Comparison of ENCODE assay signal across 8 cellular contexts in the genomic region with DNA sequence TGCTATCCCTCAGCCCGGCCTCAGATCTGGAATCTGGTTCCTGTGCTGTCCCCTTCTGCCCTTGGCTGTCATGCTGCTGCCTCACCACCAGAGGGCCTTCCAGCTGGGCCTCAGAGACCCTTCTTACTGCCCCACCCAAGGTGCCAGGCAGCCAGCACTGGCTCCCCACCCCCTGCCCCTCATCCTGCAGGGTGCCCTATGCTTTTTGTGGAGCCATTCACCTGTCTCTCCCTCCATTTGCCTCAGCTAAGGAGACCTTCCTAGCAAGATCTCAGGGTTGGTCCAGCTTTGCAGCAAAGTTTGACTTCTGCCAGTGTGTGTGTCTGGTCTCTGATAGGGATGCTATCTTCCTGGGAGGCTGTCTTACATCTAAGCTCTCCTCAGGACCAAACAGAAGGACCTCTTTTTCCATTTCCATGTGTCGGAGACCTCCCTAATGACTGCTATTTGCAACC. TPM values are rescaled to one million over a fixed set of nuclear protein-coding genes. Genes with fewer than 3 reads are reported as not detected.
A peak's percentile ranks its signal among the peaks of the same experiment; 100 is the strongest.
DNase-seq lines count a peak whose midpoint lies in the region; ATAC-seq, FAIRE-seq and TF ChIP-seq lines count a peak whose summit lies in the region.

No MANE protein-coding gene starts in this region.

- CTCF ChIA-PET in A549 (lab: Yijun Ruan, JAX), result interaction anchor here (0.6 to 5.5 kb wide), 27 partner anchors 9 to 82 kb away, joined by 3 to 44 read pairs (median 6); a partner anchor contains a TSS

- no peaks in the 10 kb centered on the region for H3K36me3 ChIP-seq in endodermal cell (ENCODE audit: control insufficient read depth, insufficient read depth, low read length)

- H3K4me2 ChIP-seq in A549, result no peak overlapping the region

- TF ChIP-seq EP300 in A549 (IDR thresholded peaks at IDR 0.05), result no peak

- ATAC-seq in A549 (peak in 1 of 2 experiments; percentile 72; a peak in 3 of 6 replicates), HG03354 (IDR thresholded peaks at IDR 0.05; ENCODE audit: poor library complexity, severe bottlenecking, unreplicated experiment) (no peak)

- H3K4me1 ChIP-seq in A549 (no peaks in the 10 kb centered on the region), endodermal cell (ENCODE audit: control insufficient read depth, insufficient read depth, low read length) (no peaks in the 10 kb centered on the region)

- H3K27ac ChIP-seq in A549, result no peak overlapping the region
- H3K27ac ChIP-seq in endodermal cell (ENCODE audit: low read depth, low read length), result no peak overlapping the region

- no peak overlapping the region for H3K4me3 Mint-ChIP-seq in endodermal cell
- H3K4me3 Mint-ChIP-seq in progenitor cell of endocrine pancreas (ENCODE audit: low read depth), result no peak overlapping the region

- no peak overlapping the region for H3K9ac ChIP-seq in endodermal cell (ENCODE audit: extremely low read depth, low read length, poor library complexity, severe bottlenecking)

- H3K9me3 Mint-ChIP-seq in endodermal cell (no peaks in the 10 kb centered on the region), progenitor cell of endocrine pancreas (ENCODE audit: low read depth) (no peaks in the 10 kb centered on the region)

- no peak for FAIRE-seq in A549 (lab: Jason Lieb, UNC)

- no peak for TF ChIP-seq POLR2A in A549 (IDR thresholded peaks at IDR 0.05; ENCODE audit: low read length)
- no peak for TF ChIP-seq POLR2A in NB4 (IDR thresholded peaks at IDR 0.05; ENCODE audit: extremely low read depth, insufficient read length)

- H3K27ac Mint-ChIP-seq in endodermal cell, result no peak overlapping the region
- no peak overlapping the region for H3K27ac Mint-ChIP-seq in progenitor cell of endocrine pancreas

- peak; percentile 34 to 71 for DNase-seq in A549 (ENCODE audit: low read depth in 1 of 2, low spot score in 1 of 2)
- no peak for DNase-seq in GM12864 (ENCODE audit: low read depth)
- DNase-seq in NB4 (ENCODE audit: low read depth), result peak; percentile 55
- peak; percentile 38 to 46 for DNase-seq in activated CD4-positive, alpha-beta T cell treated with anti-CD3 and anti-CD28 coated beads, Interleukin-2, amount 50 U/mL, for 4 hours
- DNase-seq in endodermal cell, result peak; percentile 86
- DNase-seq in progenitor cell of endocrine pancreas (ENCODE audit: low spot score, unreplicated experiment), result no peak
- DNase-seq in globus pallidus (ENCODE audit: low spot score), result no peak

- POLR2A ChIA-PET in A549 (lab: Yijun Ruan, JAX), result interaction anchor here (1.0 kb wide), 1 partner anchor 42 kb away, joined by 3 read pairs; a partner anchor contains a TSS

- H3K27me3 ChIP-seq in endodermal cell (ENCODE audit: control insufficient read depth, insufficient read depth, low read length, poor library complexity, severe bottlenecking), result peaks cover 81% of the 10 kb centered on the region

- TF ChIP-seq RAD21 in A549 (conservative IDR thresholded peaks at IDR 0.05 in 1 of 2, IDR thresholded peaks at IDR 0.05 in 1 of 2), result peak in 1 of 2 experiments; percentile 44; a peak in 2 of 5 replicates

- H3K4me3 ChIP-seq in A549, result no peak overlapping the region
- H3K4me3 ChIP-seq in GM12864 (ENCODE audit: low read depth, low read length), result no peak overlapping the region
- H3K4me3 ChIP-seq in NB4 (ENCODE audit: low read depth, low read length), result no peak overlapping the region
- H3K4me3 ChIP-seq in endodermal cell (ENCODE audit: low read length), result no peak overlapping the region

- H3K9me3 ChIP-seq in A549 (no peaks in the 10 kb centered on the region), endodermal cell (ENCODE audit: control insufficient read depth, low read length) (no peaks in the 10 kb centered on the region)

- H3K27me3 Mint-ChIP-seq in endodermal cell (ENCODE audit: insufficient read depth) (peaks cover 73% of the 10 kb centered on the region), progenitor cell of endocrine pancreas (peaks cover 63% of the 10 kb centered on the region)

- no peaks in the 10 kb centered on the region for H3K36me3 Mint-ChIP-seq in endodermal cell (ENCODE audit: low read depth)
- H3K36me3 Mint-ChIP-seq in progenitor cell of endocrine pancreas (ENCODE audit: insufficient read depth), result peaks cover 3% of the 10 kb centered on the region

- WGBS in A549 (ENCODE audit: missing lambda C conversion rate), result 27% methylated on average over 2 of the region's 2 CpGs
- WGBS in endodermal cell (ENCODE audit: insufficient coverage in 1 of 2, insufficient read length in 1 of 2), 2 experiments, result 78 to 100% methylated on average over 1 to 2 of the region's 2 CpGs

- H3K4me1 Mint-ChIP-seq in endodermal cell, result peaks cover 2% of the 10 kb centered on the region
- H3K4me1 Mint-ChIP-seq in progenitor cell of endocrine pancreas (ENCODE audit: low read depth), result peaks cover 8% of the 10 kb centered on the region

- peak; percentile 55 for TF ChIP-seq CTCF in A549 (IDR thresholded peaks at IDR 0.05)
- TF ChIP-seq CTCF in GM12864 (IDR thresholded peaks at IDR 0.05; ENCODE audit: low read depth, low read length, missing control alignments), result peak; percentile 94
- TF ChIP-seq CTCF in NB4 (IDR thresholded peaks at IDR 0.05; ENCODE audit: low read depth, low read length), result peak; percentile 84
- peak; percentile 97 for TF ChIP-seq CTCF in endodermal cell (conservative IDR thresholded peaks at IDR 0.05)
- peak; percentile 84 for TF ChIP-seq CTCF in progenitor cell of endocrine pancreas (IDR thresholded peaks at IDR 0.05; ENCODE audit: unreplicated experiment)

TF ChIP-seq in A549, 52 proteins besides CTCF, POLR2A, EP300 and RAD21:
- TF ChIP-seq, protein P1, sequence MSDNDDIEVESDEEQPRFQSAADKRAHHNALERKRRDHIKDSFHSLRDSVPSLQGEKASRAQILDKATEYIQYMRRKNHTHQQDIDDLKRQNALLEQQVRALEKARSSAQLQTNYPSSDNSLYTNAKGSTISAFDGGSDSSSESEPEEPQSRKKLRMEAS (IDR thresholded peaks at IDR 0.05), result no peak
- peak; percentile 49 for TF ChIP-seq SMC3 (IDR thresholded peaks at IDR 0.05)
- TF ChIP-seq, protein P2, sequence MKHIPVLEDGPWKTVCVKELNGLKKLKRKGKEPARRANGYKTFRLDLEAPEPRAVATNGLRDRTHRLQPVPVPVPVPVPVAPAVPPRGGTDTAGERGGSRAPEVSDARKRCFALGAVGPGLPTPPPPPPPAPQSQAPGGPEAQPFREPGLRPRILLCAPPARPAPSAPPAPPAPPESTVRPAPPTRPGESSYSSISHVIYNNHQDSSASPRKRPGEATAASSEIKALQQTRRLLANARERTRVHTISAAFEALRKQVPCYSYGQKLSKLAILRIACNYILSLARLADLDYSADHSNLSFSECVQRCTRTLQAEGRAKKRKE (CRISPR knock-in tag; IDR thresholded peaks at IDR 0.05; ENCODE audit: low read depth), result no peak

RNA-seq across cellular contexts. Expression of a gene that starts 1.9 kb away (rescaled TPM):
- 0.11 and 0.37 TPM in 2 replicates for polyA plus RNA-seq in A549 (2011; rRNA removed)
- polyA plus RNA-seq in A549 (2012; cell fraction: cytosol; rRNA removed), result 0.66 and 0.69 TPM in 2 replicates
- 4.0 and 4.4 TPM in 2 replicates for polyA plus RNA-seq in A549 (2012; cell fraction: nucleus; rRNA removed)
- polyA plus RNA-seq in A549 (2017; fragmentation: RNase III; extraction: RNeasy Plus Mini Kit Qiagen cat#74134 plus additional on column Dnase treatment), result 0.37 to 0.48 TPM (median 0.47 TPM) in 3 replicates
- 0.34 and 0.41 TPM in 2 replicates for polyA minus RNA-seq in A549 (2011; rRNA and poly(A)+ RNA removed)
- under 1 TPM; 0.62 to 0.97 TPM for total RNA-seq in endodermal cell
- 0.18 TPM for polyA plus RNA-seq in endodermal cell (2013, experiment 1 of 2)
- 0.21 TPM for polyA plus RNA-seq in endodermal cell (2013, experiment 2 of 2)
- 67.9 and 71.5 TPM in 2 replicates for total RNA-seq in progenitor cell of endocrine pancreas

RNA-seq across cellular contexts. Expression of a gene that starts 21.3 kb away (rescaled TPM):
- polyA plus RNA-seq in A549 (2011; rRNA removed) (49.1 and 74.4 TPM in 2 replicates), A549 (2017; fragmentation: RNase III; extraction: RNeasy Plus Mini Kit Qiagen cat#74134 plus additional on column Dnase treatment) (55.9 to 59.6 TPM (median 57.6 TPM) in 3 replicates)
- 71.0 and 89.0 TPM in 2 replicates for polyA plus RNA-seq in A549 (2012; cell fraction: cytosol; rRNA removed)
- polyA plus RNA-seq in A549 (2012; cell fraction: nucleus; rRNA removed), result 131 and 178 TPM in 2 replicates
- 188 and 236 TPM in 2 replicates for polyA minus RNA-seq in A549 (2011; rRNA and poly(A)+ RNA removed)
- total RNA-seq in endodermal cell (10 to 100 TPM; 37.3 to 42.5 TPM), progenitor cell of endocrine pancreas (34.5 and 35.3 TPM in 2 replicates)
- 36.7 TPM for polyA plus RNA-seq in endodermal cell (2013, experiment 1 of 2)
- polyA plus RNA-seq in endodermal cell (2013, experiment 2 of 2), result 27.1 TPM

RNA-seq across cellular contexts. Expression of a gene that starts 22.0 kb away (rescaled TPM):
- polyA plus RNA-seq in A549 (2011; rRNA removed), result 12.7 and 17.0 TPM in 2 replicates
- 28.3 and 30.3 TPM in 2 replicates for polyA plus RNA-seq in A549 (2012; cell fraction: cytosol; rRNA removed)
- polyA plus RNA-seq in A549 (2012; cell fraction: nucleus; rRNA removed), result 19.6 and 20.3 TPM in 2 replicates
- polyA plus RNA-seq in A549 (2017; fragmentation: RNase III; extraction: RNeasy Plus Mini Kit Qiagen cat#74134 plus additional on column Dnase treatment), result 9.0 to 9.8 TPM (median 9.7 TPM) in 3 replicates
- polyA minus RNA-seq in A549 (2011; rRNA and poly(A)+ RNA removed), result 18.6 and 19.2 TPM in 2 replicates
- total RNA-seq in endodermal cell, result 1 to 10 TPM; 4.5 to 5.2 TPM
- 3.1 TPM for polyA plus RNA-seq in endodermal cell (2013, experiment 1 of 2)
- polyA plus RNA-seq in endodermal cell (2013, experiment 2 of 2), result 1.9 TPM
- 3.9 and 4.5 TPM in 2 replicates for total RNA-seq in progenitor cell of endocrine pancreas

RNA-seq across cellular contexts. Expression of a gene that starts 33.8 kb away (rescaled TPM):
- polyA plus RNA-seq in A549 (2011; rRNA removed) (0.05 and 0.20 TPM in 2 replicates), A549 (2017; fragmentation: RNase III; extraction: RNeasy Plus Mini Kit Qiagen cat#74134 plus additional on column Dnase treatment) (0.71 to 0.88 TPM (median 0.84 TPM) in 3 replicates)
- 0.34 and 0.47 TPM in 2 replicates for polyA plus RNA-seq in A549 (2012; cell fraction: cytosol; rRNA removed)
- 0.31 and 0.32 TPM in 2 replicates for polyA plus RNA-seq in A549 (2012; cell fraction: nucleus; rRNA removed)
- polyA minus RNA-seq in A549 (2011; rRNA and poly(A)+ RNA removed), result 0.78 TPM in 1 of 2 replicates, not detected in the other
- total RNA-seq in endodermal cell (1 to 10 TPM in 1 of 2 donors, under 1 TPM in 1; 0.33 to 1.8 TPM), progenitor cell of endocrine pancreas (1.3 and 1.4 TPM in 2 replicates)
- polyA plus RNA-seq in endodermal cell (2013, experiment 1 of 2), result 4.8 TPM
- 3.8 TPM for polyA plus RNA-seq in endodermal cell (2013, experiment 2 of 2)

RNA-seq across cellular contexts. Expression of a gene that starts 41.5 kb away (rescaled TPM):
- polyA plus RNA-seq in A549 (2011; rRNA removed), result 34.6 and 35.3 TPM in 2 replicates
- polyA plus RNA-seq in A549 (2012; cell fraction: cytosol; rRNA removed), result 39.4 and 49.4 TPM in 2 replicates
- polyA plus RNA-seq in A549 (2012; cell fraction: nucleus; rRNA removed), result 126 and 128 TPM in 2 replicates
- 46.6 to 50.2 TPM (median 47.7 TPM) in 3 replicates for polyA plus RNA-seq in A549 (2017; fragmentation: RNase III; extraction: RNeasy Plus Mini Kit Qiagen cat#74134 plus additional on column Dnase treatment)
- polyA minus RNA-seq in A549 (2011; rRNA and poly(A)+ RNA removed), result 56.8 and 63.7 TPM in 2 replicates
- 10 to 100 TPM; 57.6 to 57.8 TPM for total RNA-seq in endodermal cell
- 42.9 TPM for polyA plus RNA-seq in endodermal cell (2013, experiment 1 of 2)
- 32.9 TPM for polyA plus RNA-seq in endodermal cell (2013, experiment 2 of 2)
- total RNA-seq in progenitor cell of endocrine pancreas, result 60.8 and 65.9 TPM in 2 replicates

Comparison
In these comparisons a context has a peak if more than half of its experiments do, and no peak if none do; other contexts are left out.
1. DNase-seq: peak in A549 (2 of 2), NB4 (single experiment), activated CD4-positive, alpha-beta T cell treated with anti-CD3 and anti-CD28 coated beads, Interleukin-2, amount 50 U/mL, for 4 hours (2 of 2) and endodermal cell (single experiment); none in GM12864 (single experiment), progenitor cell of endocrine pancreas (single experiment) and globus pallidus (single experiment).
2. RNA of a gene that starts 1.9 kb away (total RNA-seq): 67.9 to 71.5 TPM in progenitor cell of endocrine pancreas; 0.62 to 0.97 TPM in endodermal cell; every median in the first group is over 10 times any median in the second.
3. Peak in every context shown above with its lines, with median percentiles within 50 percentile points of each other: CTCF ChIP-seq.